ENCODE assay signal across 31 cellular contexts in genomic region chr14:61319706-61320105, GRCh38.
"Had no signal": no experiment of that assay in that cellular context is flagged by ENCODE, and none has a peak within 500 bp of the region (broad histone marks: within the 10 kb centered on the region; RNA-seq: fewer than 3 reads in every experiment).

No MANE protein-coding gene starts in this region.

- H3K4me3 ChIP-seq: coronary artery, dorsolateral prefrontal cortex, gastrocnemius medialis, heart left ventricle had no signal

- ATAC-seq: activated CD4-positive, alpha-beta T cell treated with anti-CD3 and anti-CD28 coated beads for 36 hours; activated T-cell treated with anti-CD3 and anti-CD28 coated beads, Interleukin-2, amount 50 U/mL, for 72 hours; activated T-helper 17 cell treated with anti-CD3 and anti-CD28 coated beads, Interleukin-2, amount 50 U/mL, for 72 hours; esophagus mucosa; foreskin keratinocyte; gastrocnemius medialis; heart left ventricle had no signal

- H3K36me3 ChIP-seq: brain microvascular endothelial cell, gastrocnemius medialis, heart left ventricle had no signal

- H3K9me3 Mint-ChIP-seq: activated CD4-positive, alpha-beta T cell treated with anti-CD3 and anti-CD28 coated beads, Interleukin-2, amount 10 ng/mL, durations not matched to agents 24 days and 14 days; activated T-helper 17 cell treated with anti-CD3 and anti-CD28 coated beads, Interleukin-2, amount 50 U/mL, for 72 hours; central memory CD8-positive, alpha-beta T cell; dendritic cell treated with granulocyte-macrophage colony-stimulating factor and Interleukin-4, amounts not matched to agents 40 ng/mL and 50 ng/mL, for 4 days; endodermal cell had no signal

- H3K4me3 Mint-ChIP-seq: activated CD4-positive, alpha-beta memory T cell treated with anti-CD3 and anti-CD28 coated beads, Interleukin-2, amount 10 ng/mL, durations not matched to agents 7 days and 5 days; activated CD4-positive, alpha-beta T cell treated with anti-CD3 and anti-CD28 coated beads for 36 hours; activated CD4-positive, alpha-beta T cell treated with anti-CD3 and anti-CD28 coated beads, Interleukin-2, amount 10 ng/mL, durations not matched to agents 24 days and 14 days; activated naive CD8-positive, alpha-beta T cell; activated T-cell treated with anti-CD3 and anti-CD28 coated beads, Interleukin-2, amount 50 U/mL, for 24 hours; activated T-cell treated with anti-CD3 and anti-CD28 coated beads, Interleukin-2, amount 50 U/mL, for 72 hours; activated T-helper 17 cell treated with anti-CD3 and anti-CD28 coated beads, Interleukin-2, amount 50 U/mL, for 72 hours; central memory CD8-positive, alpha-beta T cell; dendritic cell treated with granulocyte-macrophage colony-stimulating factor and Interleukin-4, amounts not matched to agents 40 ng/mL and 50 ng/mL, for 4 days had no signal

- DNase-seq: activated CD4-positive, alpha-beta memory T cell treated with anti-CD3 and anti-CD28 coated beads, Interleukin-2, amount 10 ng/mL, durations not matched to agents 7 days and 5 days; activated CD4-positive, alpha-beta T cell treated with anti-CD3 and anti-CD28 coated beads for 36 hours; activated CD4-positive, alpha-beta T cell treated with anti-CD3 and anti-CD28 coated beads, Interleukin-2, amount 50 U/mL, for 4 hours; activated CD4-positive, CD25-positive, alpha-beta regulatory T cell; activated CD4-positive, CD25-positive, alpha-beta regulatory T cell treated with anti-CD3 and anti-CD28 coated beads, Interleukin-2, amount 50 U/mL, for 72 hours; activated CD8-positive, alpha-beta memory T cell treated with anti-CD3 and anti-CD28 coated beads, Interleukin-2, amount 50 U/mL, for 48 hours; activated effector memory CD4-positive, alpha-beta T cell treated with Interleukin-2 at 50 U/mL for 16 hours; activated gamma-delta T cell treated with Interleukin-2 at 50 U/mL for 16 hours; activated naive CD4-positive, alpha-beta T cell treated with anti-CD3 and anti-CD28 coated beads, Interleukin-2, amount 50 U/mL, for 16 hours; activated naive CD4-positive, alpha-beta T cell treated with Interleukin-2 at 50 U/mL for 16 hours; activated T-cell treated with anti-CD3 and anti-CD28 coated beads for 4 hours; activated T-cell treated with anti-CD3 and anti-CD28 coated beads, Interleukin-2, amount 50 U/mL, for 24 hours; activated T-cell treated with anti-CD3 and anti-CD28 coated beads, Interleukin-2, amount 50 U/mL, for 72 hours; amniotic stem cell; anterior cingulate cortex; brain microvascular endothelial cell; dorsolateral prefrontal cortex; effector memory CD4-positive, alpha-beta T cell; endodermal cell; foreskin keratinocyte; gastrocnemius medialis; glutamatergic neuron; heart left ventricle; T-helper 2 cell had no signal

- H3K9me3 ChIP-seq: gastrocnemius medialis, heart left ventricle had no signal

- H3K4me1 ChIP-seq: foreskin keratinocyte had no signal

- H3K27ac Mint-ChIP-seq: activated CD4-positive, alpha-beta memory T cell treated with anti-CD3 and anti-CD28 coated beads, Interleukin-2, amount 10 ng/mL, durations not matched to agents 7 days and 5 days; activated CD4-positive, alpha-beta T cell treated with anti-CD3 and anti-CD28 coated beads for 36 hours; activated CD4-positive, alpha-beta T cell treated with anti-CD3 and anti-CD28 coated beads, Interleukin-2, amount 10 ng/mL, durations not matched to agents 24 days and 14 days; activated naive CD8-positive, alpha-beta T cell; activated T-cell treated with anti-CD3 and anti-CD28 coated beads, Interleukin-2, amount 50 U/mL, for 24 hours; activated T-cell treated with anti-CD3 and anti-CD28 coated beads, Interleukin-2, amount 50 U/mL, for 72 hours; activated T-helper 17 cell treated with anti-CD3 and anti-CD28 coated beads, Interleukin-2, amount 50 U/mL, for 72 hours; dendritic cell treated with granulocyte-macrophage colony-stimulating factor and Interleukin-4, amounts not matched to agents 40 ng/mL and 50 ng/mL, for 4 days; endodermal cell had no signal

- H3K27me3 ChIP-seq: brain microvascular endothelial cell, foreskin keratinocyte, gastrocnemius medialis had no signal

- H3K27ac ChIP-seq: brain microvascular endothelial cell, coronary artery, dorsolateral prefrontal cortex, foreskin keratinocyte had no signal

- H3K27me3 Mint-ChIP-seq: activated CD4-positive, alpha-beta memory T cell treated with anti-CD3 and anti-CD28 coated beads, Interleukin-2, amount 10 ng/mL, durations not matched to agents 7 days and 5 days; activated CD4-positive, alpha-beta T cell treated with anti-CD3 and anti-CD28 coated beads for 36 hours; activated CD4-positive, alpha-beta T cell treated with anti-CD3 and anti-CD28 coated beads, Interleukin-2, amount 10 ng/mL, durations not matched to agents 24 days and 14 days; activated naive CD8-positive, alpha-beta T cell; activated T-cell treated with anti-CD3 and anti-CD28 coated beads, Interleukin-2, amount 50 U/mL, for 24 hours; activated T-helper 17 cell treated with anti-CD3 and anti-CD28 coated beads, Interleukin-2, amount 50 U/mL, for 72 hours; central memory CD8-positive, alpha-beta T cell had no signal
